In the genomic region with DNA sequence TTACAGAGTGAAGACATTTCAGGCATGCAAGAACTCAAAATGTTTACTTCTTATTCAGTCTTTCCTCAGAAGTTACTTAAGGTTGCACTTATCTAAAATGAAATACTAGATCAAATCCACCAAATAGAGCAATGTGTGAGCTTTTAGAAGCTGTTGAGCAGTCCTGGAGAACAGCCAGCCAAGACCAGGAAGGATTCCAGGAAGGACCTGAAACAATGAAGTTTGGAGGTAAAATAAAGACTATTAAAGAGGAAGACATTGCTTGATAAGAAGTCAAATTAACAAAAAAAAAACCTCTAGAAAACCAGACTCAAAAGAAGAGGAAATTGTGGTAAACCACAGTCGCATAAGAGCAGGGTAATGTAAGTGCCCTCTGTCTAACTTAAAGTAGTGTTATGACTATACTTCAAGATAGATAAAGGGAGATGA, we compare ENCODE assay signal across 9 cellular contexts.
DNase-seq lines count a peak whose midpoint lies in the region; ATAC-seq, FAIRE-seq and TF ChIP-seq lines count a peak whose summit lies in the region.
"Had no signal": no experiment of that assay in that cellular context is flagged by ENCODE, and none has a peak within 500 bp of the region (broad histone marks: within the 10 kb centered on the region; RNA-seq: fewer than 3 reads in every experiment).

No MANE protein-coding gene starts in this region.

- H2AFZ ChIP-seq in KMS-11 (ENCODE audit: low read depth): no peak overlapping the region

- no peaks in the 10 kb centered on the region for H3K79me2 ChIP-seq in KMS-11 (ENCODE audit: insufficient read depth, low read depth)

- no peaks in the 10 kb centered on the region; the same call in 1 of the 2 replicates for H3K9me3 ChIP-seq in BLaER1

- H3K36me3 ChIP-seq in BLaER1 (no peaks in the 10 kb centered on the region), KMS-11 (ENCODE audit: insufficient read depth) (no peaks in the 10 kb centered on the region), bronchial epithelial cell (ENCODE audit: control insufficient read depth, insufficient read depth, low read length) (no peaks in the 10 kb centered on the region)

- no peak overlapping the region for H3K9ac ChIP-seq in BLaER1
- no peak overlapping the region for H3K9ac ChIP-seq in KMS-11

- no peak overlapping the region for H3K27ac ChIP-seq in BLaER1
- no peak overlapping the region for H3K27ac ChIP-seq in KMS-11

- ATAC-seq in GM21381 (IDR thresholded peaks at IDR 0.05; ENCODE audit: unreplicated experiment): peak; percentile 88
- no peak for ATAC-seq in esophagus mucosa
- ATAC-seq: left colon had no signal

- peaks cover 38% of the 10 kb centered on the region for H3K4me1 ChIP-seq in BLaER1
- H3K4me1 ChIP-seq in KMS-11 (ENCODE audit: low read depth, poor library complexity, severe bottlenecking): peaks cover 20% of the 10 kb centered on the region

- no peak for FAIRE-seq in bronchial epithelial cell (lab: Jason Lieb, UNC)

- TF ChIP-seq CTCF in KMS-11 (conservative IDR thresholded peaks at IDR 0.05; ENCODE audit: low read depth, low read length): no peak
- no peak for TF ChIP-seq CTCF in bronchial epithelial cell (IDR thresholded peaks at IDR 0.05; ENCODE audit: insufficient read depth, low read length, severe bottlenecking)

- DNase-seq in bronchial epithelial cell (ENCODE audit: low read depth) (peak; percentile 49), NCI-H82 treated with DMSO at 0.1 percent for 48 hours (lab: John Stamatoyannopoulos, UW; ENCODE audit: unreplicated experiment) (no peak), HuH-7.5 (ENCODE audit: low spot score) (no peak), NCI-H526 treated with DMSO at 0.1 percent for 48 hours (lab: John Stamatoyannopoulos, UW) (no peak)
- DNase-seq: left colon had no signal

- H3K4me3 ChIP-seq in BLaER1 (no peak overlapping the region), KMS-11 (IDR thresholded peaks at IDR 0.05; ENCODE audit: insufficient read depth, low read depth, low read length) (no peak overlapping the region), bronchial epithelial cell (ENCODE audit: low read depth, low read length) (no peak overlapping the region)

- H3K4me2 ChIP-seq in BLaER1 (peak overlapping the region; percentile 75), KMS-11 (peak overlapping the region; percentile 78)

- H4K20me1 ChIP-seq in BLaER1 (no peaks in the 10 kb centered on the region), KMS-11 (ENCODE audit: insufficient read depth) (no peaks in the 10 kb centered on the region)

- H3K27me3 ChIP-seq in BLaER1 (no peaks in the 10 kb centered on the region), KMS-11 (ENCODE audit: insufficient read depth, low read depth) (no peaks in the 10 kb centered on the region; the same call in 1 of the 2 replicates), bronchial epithelial cell (ENCODE audit: control insufficient read depth, insufficient read depth, low read length) (no peaks in the 10 kb centered on the region)
